ENCODE assay signal across 11 cellular contexts in genomic region chr5:81212211-81212687, GRCh38. TPM values are rescaled to one million over a fixed set of nuclear protein-coding genes. Genes with fewer than 3 reads are reported as not detected.
A peak's percentile ranks its signal among the peaks of the same experiment; 100 is the strongest.
DNase-seq lines count a peak whose midpoint lies in the region; ATAC-seq, FAIRE-seq and TF ChIP-seq lines count a peak whose summit lies in the region.
"Had no signal": no experiment of that assay in that cellular context is flagged by ENCODE, and none has a peak within 500 bp of the region (broad histone marks: within the 10 kb centered on the region; RNA-seq: fewer than 3 reads in every experiment).

No MANE protein-coding gene starts in this region.

- intact Hi-C loops in K562 (cut with micrococcal nuclease) = no loop called here

- H3K4me2 ChIP-seq in K562 (ENCODE audit: insufficient read depth, low read length) = no peak overlapping the region

- H3K9ac ChIP-seq in K562 (ENCODE audit: insufficient read depth in 1 of 2, low read depth in 2 of 2, low read length in 2 of 2) = no peak overlapping the region

- ATAC-seq in HG03196 (IDR thresholded peaks at IDR 0.05; ENCODE audit: unreplicated experiment) = peak; percentile 48
- ATAC-seq in K562 = peak; percentile 54; the same call in 1 of the 3 replicates
- ATAC-seq in HG02973 (IDR thresholded peaks at IDR 0.05; ENCODE audit: unreplicated experiment) = no peak
- ATAC-seq: Panc1 had no signal

- no peaks in the 10 kb centered on the region for H3K4me1 ChIP-seq in K562 (replicated peaks in 1 of 2; ENCODE audit: control insufficient read depth in 2 of 2, insufficient read depth in 2 of 2, low read length in 2 of 2)
- H3K4me1 ChIP-seq in suprapubic skin = no peaks in the 10 kb centered on the region

- TF ChIP-seq POLR2A in K562 (conservative IDR thresholded peaks at IDR 0.05) (no peak), suprapubic skin (IDR thresholded peaks at IDR 0.05) (no peak)

- H3K36me3 ChIP-seq in K562 (ENCODE audit: control insufficient read depth, insufficient read depth, low read length) (no peaks in the 10 kb centered on the region), suprapubic skin (no peaks in the 10 kb centered on the region)

- DNase-seq in DMS53 treated with DMSO at 0.1 percent for 48 hours (lab: John Stamatoyannopoulos, UW; ENCODE audit: unreplicated experiment) (peak; percentile 53), GM19239 (ENCODE audit: insufficient read length, low spot score) (no peak), K562 (ENCODE audit: extremely low read depth in 1 of 4, low spot score in 3 of 4) (no peak), HEK293T (ENCODE audit: extremely low spot score) (no peak), DMS79 (lab: John Stamatoyannopoulos, UW) (no peak), suprapubic skin (ENCODE audit: low spot score in 2 of 2) (no peak)

- no peaks in the 10 kb centered on the region for H4K20me1 ChIP-seq in K562 (replicated peaks; ENCODE audit: control insufficient read depth, insufficient read depth, low read length)

- TF ChIP-seq CTCF in K562 (IDR thresholded peaks at IDR 0.05 in 2 of 3, conservative IDR thresholded peaks at IDR 0.05 in 1 of 3; ENCODE audit: insufficient read depth in 2 of 3, low read depth in 1 of 3, low read length in 3 of 3) (no peak), suprapubic skin (IDR thresholded peaks at IDR 0.05) (no peak)

- no peaks in the 10 kb centered on the region for H3K79me2 ChIP-seq in K562 (ENCODE audit: control insufficient read depth, insufficient read depth, low read length)

- 5% methylated on average over 11 of the region's 11 CpGs for WGBS in K562 (ENCODE audit: insufficient coverage, low coverage, missing lambda C conversion rate)
- 93% methylated on average over 11 of the region's 11 CpGs for WGBS in suprapubic skin

- in situ Hi-C loops in K562 (cut with MboI) = no loop called here

- FAIRE-seq in GM19239 (lab: Jason Lieb, UNC) (peak; percentile 53), K562 (lab: Jason Lieb, UNC) (no peak)
- FAIRE-seq: endothelial cell of umbilical vein had no signal

- POLR2A ChIA-PET in K562 (lab: Yijun Ruan, JAX) = interaction anchor here (0.6 kb wide), 1 partner anchor 71 kb away, joined by 3 read pairs; no protein-coding TSS in a partner anchor
- POLR2A ChIA-PET in HEK293T (lab: Yijun Ruan, JAX) = no interaction called here

- no peaks in the 10 kb centered on the region for H3K9me1 ChIP-seq in K562 (ENCODE audit: control insufficient read depth, insufficient read depth, low read length)

- CTCF ChIA-PET in K562 (lab: Yijun Ruan, JAX; ENCODE audit: low intra/inter-chr PET ratio) = no interaction called here
- CTCF ChIA-PET in HEK293T (lab: Yijun Ruan, JAX) = no interaction called here

- no peak overlapping the region for H3K27ac ChIP-seq in K562 (ENCODE audit: extremely low read depth, low read depth, low read length)
- no peak overlapping the region for H3K27ac ChIP-seq in suprapubic skin
- H3K27ac ChIP-seq: HL-60 had no signal

- H2AFZ ChIP-seq in K562 (ENCODE audit: low read depth, low read length) = no peak overlapping the region

- H3K27me3 ChIP-seq in K562 (ENCODE audit: control insufficient read depth in 2 of 2, insufficient read depth in 2 of 2, low read length in 2 of 2) (peaks cover 34 to 51% of the 10 kb centered on the region in 2 experiments), suprapubic skin (no peaks in the 10 kb centered on the region)

- BruUV-seq in K562 (replicated peaks; lab: Mats Ljungman, UMichigan) = no TSS peak

- no peak for TF ChIP-seq EP300 in K562 (IDR thresholded peaks at IDR 0.05; ENCODE audit: low read length)
- TF ChIP-seq EP300 in suprapubic skin (IDR thresholded peaks at IDR 0.05) = no peak

- no peaks in the 10 kb centered on the region for H3K9me3 ChIP-seq in K562 (replicated peaks; ENCODE audit: control insufficient read depth, insufficient read depth, low read depth, low read length)
- no peaks in the 10 kb centered on the region for H3K9me3 ChIP-seq in suprapubic skin

- H3K4me3 ChIP-seq in K562 = no peak overlapping the region
- H3K4me3 ChIP-seq in suprapubic skin = no peak overlapping the region

- no peak for TF ChIP-seq RAD21 in K562 (CRISPR knock-in tag; conservative IDR thresholded peaks at IDR 0.05 in 1 of 2, IDR thresholded peaks at IDR 0.05 in 1 of 2)

TF ChIP-seq in K562, 482 proteins besides CTCF, POLR2A, EP300 and RAD21 (continues in another document):
- TF ChIP-seq ZNF518B (CRISPR knock-in tag; IDR thresholded peaks at IDR 0.05) = no peak

TF ChIP-seq in HEK293T, 16 proteins besides CTCF, POLR2A, EP300 and RAD21:
- TF ChIP-seq CTBP1 (IDR thresholded peaks at IDR 0.05; ENCODE audit: borderline replicate concordance) (no peak), FOXA1 (IDR thresholded peaks at IDR 0.05) (no peak), SP1 (IDR thresholded peaks at IDR 0.05) (no peak), TARDBP (IDR thresholded peaks at IDR 0.05) (no peak), FOXK2 (IDR thresholded peaks at IDR 0.05) (no peak), FOXM1 (IDR thresholded peaks at IDR 0.05; ENCODE audit: borderline replicate concordance) (no peak), LEF1 (IDR thresholded peaks at IDR 0.05; ENCODE audit: borderline replicate concordance) (no peak), HDGF (IDR thresholded peaks at IDR 0.05; ENCODE audit: borderline replicate concordance) (no peak), ZNF384 (IDR thresholded peaks at IDR 0.05) (no peak)
TF ChIP-seq in HEK293T: peak in this region for 0.

RNA-seq across cellular contexts. Expression of gene CKMT2, which starts 20.9 kb away (rescaled TPM):
- total RNA-seq in K562 (2011; cell fraction: chromatin; rRNA removed; ENCODE audit: low replicate concordance) = not detected in 2 replicates
- total RNA-seq in K562 (2011; cell fraction: nucleolus; rRNA removed) = not detected in 2 replicates
- total RNA-seq in K562 (2011; cell fraction: nucleoplasm; rRNA removed) = not detected in 2 replicates
- total RNA-seq in K562 (2014; rRNA removed) (not detected in 2 replicates), K562 (2014; rRNA removed; fragmentation: Illumina TruSeq; extraction: Trizol) (not detected in 2 replicates), K562 (2015; rRNA removed; fragmentation: Illumina TruSeq; extraction: Trizol) (not detected in 2 replicates), K562 (2021) (not detected in 2 replicates), suprapubic skin (10 to 100 TPM in 1 of 4 donors, 1 to 10 TPM in 3; 2.5 to 12.3 (median 6.5) TPM)
- polyA plus RNA-seq in K562 (2011; rRNA removed) (not detected in 2 replicates), K562 (2014; fragmentation: Illumina TruSeq; extraction: Trizol) (not detected in 2 replicates), K562 (2014; fragmentation: Nextera tagmentation; extraction: Ambion mirVana) (under 1 TPM in 1 of 2 experiments, not detected in 1; 0.03 TPM), K562 (2014; rRNA removed) (not detected in 2 replicates)
- 0.04 TPM in 1 of 2 replicates, not detected in the other for polyA plus RNA-seq in K562 (2011; cell fraction: cytosol; rRNA removed)
- not detected in 2 replicates for polyA plus RNA-seq in K562 (2011; cell fraction: nucleus; rRNA removed)
- not detected in 2 replicates for polyA plus RNA-seq in K562 (2012)
- not detected in 2 replicates for polyA minus RNA-seq in K562 (2011; rRNA and poly(A)+ RNA removed)
- polyA minus RNA-seq in K562 (2011; cell fraction: cytosol; rRNA and poly(A)+ RNA removed) = not detected in 2 replicates
- polyA minus RNA-seq in K562 (2011; cell fraction: nucleus; rRNA and poly(A)+ RNA removed) = not detected in 2 replicates
- total RNA-seq: endothelial cell of umbilical vein had no signal
- polyA plus RNA-seq: endothelial cell of umbilical vein had no signal
